In genomic region chr16:57840833-57841232, GRCh38 we compare ENCODE assay signal across 1 cellular context.
TF ChIP-seq lines count a peak whose summit lies in the region.

No MANE protein-coding gene starts in this region.

TF ChIP-seq in HepG2, 621 proteins besides CTCF, POLR2A, EP300 and RAD21 (continued from another document and continues in another):
- TF ChIP-seq, protein P1, sequence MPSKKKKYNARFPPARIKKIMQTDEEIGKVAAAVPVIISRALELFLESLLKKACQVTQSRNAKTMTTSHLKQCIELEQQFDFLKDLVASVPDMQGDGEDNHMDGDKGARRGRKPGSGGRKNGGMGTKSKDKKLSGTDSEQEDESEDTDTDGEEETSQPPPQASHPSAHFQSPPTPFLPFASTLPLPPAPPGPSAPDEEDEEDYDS (CRISPR knock-in tag; IDR thresholded peaks at IDR 0.05) = 0 out of 2 replicates have a peak, but pooled peaks have one; percentile 43
- TF ChIP-seq TOE1 (CRISPR knock-in tag; IDR thresholded peaks at IDR 0.05) (no peak), SNRNP70 (IDR thresholded peaks at IDR 0.05; ENCODE audit: low read depth, low read length) (no peak), ZNF205 (CRISPR knock-in tag; IDR thresholded peaks at IDR 0.05) (0 out of 2 replicates have a peak, but pooled peaks have one; percentile 24), ZNF335 (CRISPR knock-in tag; IDR thresholded peaks at IDR 0.05) (0 out of 2 replicates have a peak, but pooled peaks have one; percentile 49), ZNF33A (CRISPR knock-in tag; IDR thresholded peaks at IDR 0.05; ENCODE audit: borderline replicate concordance) (no peak), BHLHE40 (IDR thresholded peaks at IDR 0.05; ENCODE audit: low read length) (peak; percentile 95), KDM3A (CRISPR knock-in tag; IDR thresholded peaks at IDR 0.05; ENCODE audit: low read depth) (no peak), ZNF607 (CRISPR knock-in tag; IDR thresholded peaks at IDR 0.05; ENCODE audit: borderline replicate concordance) (0 out of 2 replicates have a peak, but pooled peaks have one; percentile 57), SALL1 (CRISPR knock-in tag; IDR thresholded peaks at IDR 0.05) (peak; percentile 93), ZNF142 (CRISPR knock-in tag; IDR thresholded peaks at IDR 0.05) (no peak), ZBTB3 (CRISPR knock-in tag; IDR thresholded peaks at IDR 0.05; ENCODE audit: borderline replicate concordance, low read depth) (no peak), AGO2 (optimal IDR thresholded peaks at IDR 0.05; ENCODE audit: low read depth, low read length) (no peak), MXD1 (CRISPR knock-in tag; IDR thresholded peaks at IDR 0.05) (no peak), HNF4G (IDR thresholded peaks at IDR 0.05; ENCODE audit: borderline replicate concordance, low read depth, low read length) (no peak), HNF4G (CRISPR knock-in tag; IDR thresholded peaks at IDR 0.05; ENCODE audit: borderline replicate concordance, low read depth) (no peak), ZNF382 (CRISPR knock-in tag; IDR thresholded peaks at IDR 0.05; ENCODE audit: borderline replicate concordance) (no peak), EHMT2 (IDR thresholded peaks at IDR 0.05; ENCODE audit: borderline replicate concordance, low read depth, low read length) (no peak), ZNF17 (CRISPR knock-in tag; IDR thresholded peaks at IDR 0.05) (no peak), PPARG (CRISPR knock-in tag; conservative IDR thresholded peaks at IDR 0.05) (peak; percentile 80), KDM1A (CRISPR knock-in tag; IDR thresholded peaks at IDR 0.05) (peak; percentile 62; the same call in 1 of the 2 replicates), SMC3 (IDR thresholded peaks at IDR 0.05; ENCODE audit: low read length) (no peak; the same call in 1 of the 2 replicates), ZBTB39 (CRISPR knock-in tag; IDR thresholded peaks at IDR 0.05) (peak; percentile 89; the same call in 1 of the 2 replicates), ZNF816 (CRISPR knock-in tag; IDR thresholded peaks at IDR 0.05; ENCODE audit: borderline replicate concordance) (no peak), ZNF407 (CRISPR knock-in tag; IDR thresholded peaks at IDR 0.05; ENCODE audit: not compliant biosample characterization) (peak; percentile 20), XRCC5 (optimal IDR thresholded peaks at IDR 0.05; ENCODE audit: low read length) (peak; percentile 43), SNAI1 (CRISPR knock-in tag; IDR thresholded peaks at IDR 0.05; ENCODE audit: borderline replicate concordance) (0 out of 2 replicates have a peak, but pooled peaks have one; percentile 34), ZNF660 (CRISPR knock-in tag; IDR thresholded peaks at IDR 0.05; ENCODE audit: borderline replicate concordance, low read depth) (no peak), CC2D1A (CRISPR knock-in tag; IDR thresholded peaks at IDR 0.05) (no peak), JUND (CRISPR knock-in tag; IDR thresholded peaks at IDR 0.05) (no peak), ZBTB8A (CRISPR knock-in tag; IDR thresholded peaks at IDR 0.05; ENCODE audit: borderline replicate concordance, low read depth) (no peak)
- TF ChIP-seq, protein P2, sequence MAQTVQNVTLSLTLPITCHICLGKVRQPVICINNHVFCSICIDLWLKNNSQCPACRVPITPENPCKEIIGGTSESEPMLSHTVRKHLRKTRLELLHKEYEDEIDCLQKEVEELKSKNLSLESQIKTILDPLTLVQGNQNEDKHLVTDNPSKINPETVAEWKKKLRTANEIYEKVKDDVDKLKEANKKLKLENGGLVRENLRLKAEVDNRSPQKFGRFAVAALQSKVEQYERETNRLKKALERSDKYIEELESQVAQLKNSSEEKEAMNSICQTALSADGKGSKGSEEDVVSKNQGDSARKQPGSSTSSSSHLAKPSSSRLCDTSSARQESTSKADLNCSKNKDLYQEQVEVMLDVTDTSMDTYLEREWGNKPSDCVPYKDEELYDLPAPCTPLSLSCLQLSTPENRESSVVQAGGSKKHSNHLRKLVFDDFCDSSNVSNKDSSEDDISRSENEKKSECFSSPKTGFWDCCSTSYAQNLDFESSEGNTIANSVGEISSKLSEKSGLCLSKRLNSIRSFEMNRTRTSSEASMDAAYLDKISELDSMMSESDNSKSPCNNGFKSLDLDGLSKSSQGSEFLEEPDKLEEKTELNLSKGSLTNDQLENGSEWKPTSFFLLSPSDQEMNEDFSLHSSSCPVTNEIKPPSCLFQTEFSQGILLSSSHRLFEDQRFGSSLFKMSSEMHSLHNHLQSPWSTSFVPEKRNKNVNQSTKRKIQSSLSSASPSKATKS (CRISPR knock-in tag; IDR thresholded peaks at IDR 0.05) = no peak
- TF ChIP-seq, protein P3, sequence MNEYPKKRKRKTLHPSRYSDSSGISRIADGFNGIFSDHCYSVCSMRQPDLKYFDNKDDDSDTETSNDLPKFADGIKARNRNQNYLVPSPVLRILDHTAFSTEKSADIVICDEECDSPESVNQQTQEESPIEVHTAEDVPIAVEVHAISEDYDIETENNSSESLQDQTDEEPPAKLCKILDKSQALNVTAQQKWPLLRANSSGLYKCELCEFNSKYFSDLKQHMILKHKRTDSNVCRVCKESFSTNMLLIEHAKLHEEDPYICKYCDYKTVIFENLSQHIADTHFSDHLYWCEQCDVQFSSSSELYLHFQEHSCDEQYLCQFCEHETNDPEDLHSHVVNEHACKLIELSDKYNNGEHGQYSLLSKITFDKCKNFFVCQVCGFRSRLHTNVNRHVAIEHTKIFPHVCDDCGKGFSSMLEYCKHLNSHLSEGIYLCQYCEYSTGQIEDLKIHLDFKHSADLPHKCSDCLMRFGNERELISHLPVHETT (CRISPR knock-in tag; conservative IDR thresholded peaks at IDR 0.05) = no peak
- TF ChIP-seq, protein P4, sequence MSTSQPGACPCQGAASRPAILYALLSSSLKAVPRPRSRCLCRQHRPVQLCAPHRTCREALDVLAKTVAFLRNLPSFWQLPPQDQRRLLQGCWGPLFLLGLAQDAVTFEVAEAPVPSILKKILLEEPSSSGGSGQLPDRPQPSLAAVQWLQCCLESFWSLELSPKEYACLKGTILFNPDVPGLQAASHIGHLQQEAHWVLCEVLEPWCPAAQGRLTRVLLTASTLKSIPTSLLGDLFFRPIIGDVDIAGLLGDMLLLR (CRISPR knock-in tag; IDR thresholded peaks at IDR 0.05) = peak; percentile 40; the same call in 1 of the 2 replicates
